ENCODE assay signal across 13 cellular contexts in genomic region chrX:154384284-154384892, GRCh38. TPM values are rescaled to one million over a fixed set of nuclear protein-coding genes. Genes with fewer than 3 reads are reported as not detected.
DNase-seq lines count a peak whose midpoint lies in the region; ATAC-seq, FAIRE-seq and TF ChIP-seq lines count a peak whose summit lies in the region.
"Had no signal": no experiment of that assay in that cellular context is flagged by ENCODE, and none has a peak within 500 bp of the region (broad histone marks: within the 10 kb centered on the region; RNA-seq: fewer than 3 reads in every experiment).

No MANE protein-coding gene starts in this region.

- WGBS in body of pancreas, 2 donors, result 17% methylated on average over 8 of the region's 8 CpGs; no CpG with 5 or more reads in 1 of the 2 donors

- no peaks in the 10 kb centered on the region for H3K36me3 ChIP-seq in body of pancreas (replicated peaks in 1 of 2; ENCODE audit: insufficient read depth in 1 of 2, low read depth in 2 of 2)
- H3K36me3 ChIP-seq in CD8-positive, alpha-beta T cell (ENCODE audit: insufficient read depth, low read length), result peaks cover 5% of the 10 kb centered on the region

- H3K27me3 Mint-ChIP-seq in CD8-positive, alpha-beta T cell (ENCODE audit: low read depth), result no peaks in the 10 kb centered on the region
- H3K27me3 Mint-ChIP-seq: stimulated activated naive CD8-positive, alpha-beta T cell treated with anti-CD3 and anti-CD28 coated beads, Interleukin-15, amount 100 ng/mL, for 72 hours had no signal

- peaks cover 10% of the 10 kb centered on the region for H3K4me1 Mint-ChIP-seq in CD8-positive, alpha-beta T cell (ENCODE audit: low read depth)

- FAIRE-seq in GM19239 (lab: Jason Lieb, UNC), result peak; percentile 64
- no peak for FAIRE-seq in D721Med (lab: Jason Lieb, UNC)

- no peak overlapping the region for H3K4me3 ChIP-seq in AG04449 (ENCODE audit: low read depth, low read length)
- H3K4me3 ChIP-seq in body of pancreas, result no peak overlapping the region
- no peak overlapping the region for H3K4me3 ChIP-seq in CD8-positive, alpha-beta T cell (ENCODE audit: low read depth, low read length)

- H3K27me3 ChIP-seq in body of pancreas, result no peaks in the 10 kb centered on the region
- H3K27me3 ChIP-seq in CD8-positive, alpha-beta T cell (ENCODE audit: insufficient read depth, low read length), result no peaks in the 10 kb centered on the region

- POLR2A ChIA-PET in AG04449 (lab: Yijun Ruan, JAX), result no interaction called here
- POLR2A ChIA-PET in CD8-positive, alpha-beta T cell (lab: Charles Lee), result no interaction called here

- intact Hi-C loops in body of pancreas (cut with DNase I), result loop anchor here (5.0 kb wide), 1 partner anchor 52 kb away; no protein-coding TSS in a partner anchor
- intact Hi-C loops in CD8-positive, alpha-beta T cell (cut with DNase I, micrococcal nuclease), result no loop called here

- H3K27ac Mint-ChIP-seq in CD8-positive, alpha-beta T cell, result no peak overlapping the region
- H3K27ac Mint-ChIP-seq: stimulated activated naive CD8-positive, alpha-beta T cell treated with anti-CD3 and anti-CD28 coated beads, Interleukin-15, amount 100 ng/mL, for 72 hours had no signal

- H3K36me3 Mint-ChIP-seq in CD8-positive, alpha-beta T cell, result peaks cover 21% of the 10 kb centered on the region

- peaks cover 18% of the 10 kb centered on the region for H3K4me1 ChIP-seq in body of pancreas
- peaks cover 8% of the 10 kb centered on the region for H3K4me1 ChIP-seq in CD8-positive, alpha-beta T cell (ENCODE audit: insufficient read depth, low read length)

- no peak for DNase-seq in AG04449 (ENCODE audit: low read depth, low spot score)
- DNase-seq in GM19239 (ENCODE audit: insufficient read length, low spot score), result no peak
- DNase-seq in body of pancreas, result peak in 3 of 4 donors; percentile 28 to 54 (median 31)
- DNase-seq in lung microvascular endothelial cell (ENCODE audit: low read depth in 2 of 2), result peak; percentile 38 to 49
- no peak for DNase-seq in D721Med (ENCODE audit: insufficient read length, low spot score)
- no peak for DNase-seq in CD8-positive, alpha-beta T cell
- DNase-seq in Ammon's horn (ENCODE audit: low spot score), result no peak
- DNase-seq in DMS 273 treated with DMSO at 0.1 percent for 48 hours (lab: John Stamatoyannopoulos, UW), result no peak
- DNase-seq: CD8-positive, alpha-beta memory T cell; mesendoderm; NCI-H2081; stimulated activated CD4-positive, alpha-beta T cell treated with anti-CD3 and anti-CD28 coated beads, Interleukin-12 subunit alpha, Interleukin-12 subunit beta, amount 100 ng/mL, for 4 hours; stimulated activated naive CD8-positive, alpha-beta T cell treated with anti-CD3 and anti-CD28 coated beads, Interleukin-15, amount 100 ng/mL, for 72 hours had no signal

- TF ChIP-seq POLR2A in body of pancreas (IDR thresholded peaks at IDR 0.05), result no peak

- H3K9me3 Mint-ChIP-seq in CD8-positive, alpha-beta T cell, result no peaks in the 10 kb centered on the region
- H3K9me3 Mint-ChIP-seq: CD8-positive, alpha-beta memory T cell; stimulated activated naive CD8-positive, alpha-beta T cell treated with anti-CD3 and anti-CD28 coated beads, Interleukin-15, amount 100 ng/mL, for 72 hours had no signal

- peak; percentile 24 for TF ChIP-seq CTCF in AG04449 (IDR thresholded peaks at IDR 0.05; ENCODE audit: insufficient read depth, low read length, missing control alignments)
- peak in 6 of 7 experiments; percentile 10 to 45 (median 19) for TF ChIP-seq CTCF in body of pancreas (IDR thresholded peaks at IDR 0.05)
- TF ChIP-seq CTCF in D721Med (IDR thresholded peaks at IDR 0.05; ENCODE audit: insufficient read depth, missing control alignments), result no peak
- no peak for TF ChIP-seq CTCF in CD8-positive, alpha-beta T cell (IDR thresholded peaks at IDR 0.05)

- H3K4me3 Mint-ChIP-seq in CD8-positive, alpha-beta T cell, result no peak overlapping the region

- no peak for ATAC-seq in body of pancreas
- ATAC-seq in CD8-positive, alpha-beta T cell, result no peak
- ATAC-seq: stimulated activated naive CD8-positive, alpha-beta T cell treated with anti-CD3 and anti-CD28 coated beads, Interleukin-15, amount 100 ng/mL, for 72 hours had no signal

- CTCF ChIA-PET in AG04449 (lab: Yijun Ruan, JAX), result interaction anchor here (0.9 to 2.6 kb wide), 3 partner anchors 10 to 67 kb away, joined by 3 to 17 read pairs (median 3); partner anchors contain the start of gene FLNA
- CTCF ChIA-PET in CD8-positive, alpha-beta T cell (lab: Charles Lee), result interaction anchor here (1.0 kb wide), 1 partner anchor 11 kb away, joined by 6 read pairs; the partner anchor contains the start of gene FLNA

- H3K9me3 ChIP-seq in body of pancreas, result no peaks in the 10 kb centered on the region
- H3K9me3 ChIP-seq in CD8-positive, alpha-beta T cell (ENCODE audit: low read length), result no peaks in the 10 kb centered on the region

- no peak overlapping the region for H3K27ac ChIP-seq in body of pancreas
- no peak overlapping the region for H3K27ac ChIP-seq in CD8-positive, alpha-beta T cell (ENCODE audit: low read depth, low read length)

RNA-seq across cellular contexts. Expression of gene EMD, which starts 5.3 kb away (rescaled TPM):
- total RNA-seq in body of pancreas (10 to 100 TPM; 23.6 to 28.3 TPM), lung microvascular endothelial cell (14.5 and 18.1 TPM in 2 replicates)
- total RNA-seq in CD8-positive, alpha-beta T cell, result 100 to 1,000 TPM; 176 TPM

RNA-seq across cellular contexts. Expression of gene FLNA, which starts 10.0 kb away (rescaled TPM):
- total RNA-seq in body of pancreas (100 to 1,000 TPM; 230 to 308 TPM), lung microvascular endothelial cell (781 and 1,159 TPM in 2 replicates)
- total RNA-seq in CD8-positive, alpha-beta T cell, result 1,000 to 10,000 TPM; 1,274 to 1,333 TPM

RNA-seq across cellular contexts. Expression of gene RPL10, which starts 13.8 kb away (rescaled TPM):
- total RNA-seq in body of pancreas, result 1,000 to 10,000 TPM; 1,426 to 2,757 TPM
- 2,090 and 2,761 TPM in 2 replicates for total RNA-seq in lung microvascular endothelial cell
- 1,000 to 10,000 TPM; 6,105 to 6,263 TPM for total RNA-seq in CD8-positive, alpha-beta T cell

RNA-seq across cellular contexts. Expression of gene DNASE1L1, which starts 24.7 kb away (rescaled TPM):
- total RNA-seq in body of pancreas (10 to 100 TPM in 1 of 2 donors, 1 to 10 TPM in 1; 9.6 to 16.1 TPM), lung microvascular endothelial cell (79.1 and 86.3 TPM in 2 replicates)
- 10 to 100 TPM; 19.3 to 19.7 TPM for total RNA-seq in CD8-positive, alpha-beta T cell

RNA-seq across cellular contexts. Expression of gene TAFAZZIN, which starts 27.0 kb away (rescaled TPM):
- total RNA-seq in body of pancreas (10 to 100 TPM; 42.0 to 97.6 TPM), lung microvascular endothelial cell (8.5 and 11.9 TPM in 2 replicates)
- 10 to 100 TPM; 48.9 to 52.3 TPM for total RNA-seq in CD8-positive, alpha-beta T cell

Comparison
In these comparisons a context has a peak if more than half of its experiments do, and no peak if none do; other contexts are left out.
1. DNase-seq: peak in body of pancreas (3 of 4) and lung microvascular endothelial cell (2 of 2); none in AG04449 (single experiment), GM19239 (single experiment), D721Med (single experiment), CD8-positive, alpha-beta T cell (0 of 7), Ammon's horn (single experiment) and DMS 273 treated with DMSO at 0.1 percent for 48 hours (single experiment).
2. CTCF ChIP-seq: peak in AG04449 (single experiment) and body of pancreas (6 of 7); none in D721Med (single experiment) and CD8-positive, alpha-beta T cell (single experiment).